Comparison of ENCODE assay signal across 25 cellular contexts in the genomic region with DNA sequence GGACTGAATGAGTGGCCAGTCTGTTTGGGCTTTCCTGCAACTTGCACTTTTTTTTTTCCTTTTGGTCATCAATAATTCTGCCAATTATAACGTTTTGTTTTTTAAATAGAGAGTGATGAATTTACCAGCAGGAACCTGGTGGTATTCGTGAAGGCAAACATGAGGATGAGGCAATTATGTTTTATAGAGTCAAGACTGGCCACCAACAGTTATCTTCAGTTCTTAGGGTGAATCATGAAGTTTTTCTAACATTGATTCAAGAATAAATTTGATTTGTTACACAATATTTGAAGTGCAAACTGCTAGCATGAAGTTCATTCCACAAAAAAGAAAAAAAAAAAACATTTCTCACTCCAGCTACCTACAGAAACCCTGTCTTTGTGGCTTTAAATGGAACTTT.
"Had no signal": no experiment of that assay in that cellular context is flagged by ENCODE, and none has a peak within 500 bp of the region (broad histone marks: within the 10 kb centered on the region; RNA-seq: fewer than 3 reads in every experiment).

No MANE protein-coding gene starts in this region.

- H3K27ac Mint-ChIP-seq: naive thymus-derived CD4-positive, alpha-beta T cell; nephron progenitor cell; type B pancreatic cell had no signal

- H3K79me2 ChIP-seq: parathyroid adenoma had no signal

- H3K9me3 ChIP-seq: gastrocnemius medialis, psoas muscle, thyroid gland, uterus had no signal

- H3K4me1 Mint-ChIP-seq: naive thymus-derived CD4-positive, alpha-beta T cell had no signal

- H3K9ac ChIP-seq: parathyroid adenoma had no signal

- H3K27ac ChIP-seq: dorsolateral prefrontal cortex, gastrocnemius medialis, heart right ventricle, parathyroid adenoma, psoas muscle, skin epidermis, thyroid gland, uterus had no signal

- H3K27me3 Mint-ChIP-seq: type B pancreatic cell had no signal

- H2AFZ ChIP-seq: parathyroid adenoma had no signal

- ATAC-seq: esophagus mucosa; gastrocnemius medialis; heart right ventricle; left cardiac atrium; left ventricle myocardium superior; naive thymus-derived CD4-positive, alpha-beta T cell; psoas muscle; sciatic nerve had no signal

- H3K36me3 Mint-ChIP-seq: naive thymus-derived CD4-positive, alpha-beta T cell; type B pancreatic cell had no signal

- H3K4me3 ChIP-seq: dorsolateral prefrontal cortex, gastrocnemius medialis, heart right ventricle, lung, psoas muscle, skin epidermis, thyroid gland, uterus had no signal

- H3K36me3 ChIP-seq: gastrocnemius medialis, heart right ventricle, thyroid gland, uterus had no signal

- H3K4me3 Mint-ChIP-seq: naive thymus-derived CD4-positive, alpha-beta T cell; nephron progenitor cell; type B pancreatic cell had no signal

- H3K27me3 ChIP-seq: dorsolateral prefrontal cortex, gastrocnemius medialis, heart right ventricle, thyroid gland, uterus had no signal

- DNase-seq: cortex of kidney; dorsolateral prefrontal cortex; effector CD8-positive, alpha-beta T cell; gastrocnemius medialis; heart right ventricle; hypothalamus; kidney; left cardiac atrium; left ventricle myocardium superior; mesenchymal stem cell; naive thymus-derived CD4-positive, alpha-beta T cell; nephron progenitor cell; psoas muscle; retina; stimulated activated CD4-positive, alpha-beta T cell treated with anti-CD3 and anti-CD28 coated beads, Interleukin-12 subunit alpha, Interleukin-12 subunit beta, amount 100 ng/mL, for 4 hours; stimulated activated CD4-positive, alpha-beta T cell treated with anti-CD3 and anti-CD28 coated beads, Interleukin-2, amount 100 ng/mL, for 48 hours; stimulated activated naive CD4-positive, alpha-beta T cell treated with Interleukin-2 at 50 U/mL for 16 hours; thyroid gland; uterus had no signal

- H3K4me1 ChIP-seq: gastrocnemius medialis, heart right ventricle, parathyroid adenoma, psoas muscle, thyroid gland, uterus had no signal
